In genomic region chr6:158068893-158069799, GRCh38 we compare ENCODE assay signal across 8 cellular contexts.
DNase-seq lines count a peak whose midpoint lies in the region; ATAC-seq and TF ChIP-seq lines count a peak whose summit lies in the region.

No MANE protein-coding gene starts in this region.

- H3K27ac ChIP-seq in A673 (ENCODE audit: low read depth, low read length, poor library complexity, severe bottlenecking) (no peak overlapping the region), SJCRH30 (no peak overlapping the region)

- no peaks in the 10 kb centered on the region for H3K27me3 ChIP-seq in A673 (replicated peaks; ENCODE audit: insufficient read depth, low read depth, low read length, poor library complexity)
- no peaks in the 10 kb centered on the region for H3K27me3 ChIP-seq in SJCRH30

- no peaks in the 10 kb centered on the region for H3K4me1 ChIP-seq in A673 (ENCODE audit: insufficient read depth, low read length, poor library complexity, severe bottlenecking)
- H3K4me1 ChIP-seq in SJCRH30: peaks cover 16% of the 10 kb centered on the region

- DNase-seq in A673 (ENCODE audit: low spot score): peak; percentile 32
- peak; percentile 95 for DNase-seq in HT1080 (ENCODE audit: low read depth)
- DNase-seq in astrocyte of the hippocampus (ENCODE audit: low read depth, low spot score): peak; percentile 84
- DNase-seq in left kidney (ENCODE audit: low read depth, low spot score): peak; percentile 64
- DNase-seq in amygdala (lab: John Stamatoyannopoulos, UW): no peak
- no peak for DNase-seq in SJCRH30
- DNase-seq in NCI-H2029 (lab: John Stamatoyannopoulos, UW): no peak

- H3K9me3 ChIP-seq in A673 (ENCODE audit: low read depth, low read length, poor library complexity, severe bottlenecking) (no peaks in the 10 kb centered on the region), SJCRH30 (replicated peaks) (no peaks in the 10 kb centered on the region)

- no peak for TF ChIP-seq CTCF in A673 (conservative IDR thresholded peaks at IDR 0.05; ENCODE audit: low read depth, low read length)

- H3K4me3 ChIP-seq in A673 (ENCODE audit: low read depth, low read length, poor library complexity, severe bottlenecking) (no peak overlapping the region), SJCRH30 (no peak overlapping the region)

- peaks cover 8% of the 10 kb centered on the region for H3K36me3 ChIP-seq in A673 (ENCODE audit: insufficient read depth, low read length, poor library complexity, severe bottlenecking)
- H3K36me3 ChIP-seq in SJCRH30: peaks cover 46% of the 10 kb centered on the region

- no TSS peak for BruUV-seq in A673 (replicated peaks; lab: Mats Ljungman, UMichigan)

- intact Hi-C loops in A673 (cut with micrococcal nuclease; ENCODE audit: unreplicated experiment): loop anchor here (5.0 kb wide), 1 partner anchor 82 kb away; no protein-coding TSS in a partner anchor

- CTCF ChIA-PET in A673 (lab: Charles Lee): interaction anchor here (0.6 kb wide), 2 partner anchors 43 to 183 kb away, joined by 3 to 4 read pairs; no protein-coding TSS in a partner anchor

- POLR2A ChIA-PET in A673 (lab: Charles Lee; ENCODE audit: low non-redundant PET): no interaction called here

- no peak for ATAC-seq in GM18873 (IDR thresholded peaks at IDR 0.05; ENCODE audit: low FRiP score, unreplicated experiment)

Comparison
In these comparisons a context has a peak if more than half of its experiments do, and no peak if none do; other contexts are left out.
1. DNase-seq: peak in A673 (single experiment), HT1080 (single experiment), astrocyte of the hippocampus (single experiment) and left kidney (single experiment); none in amygdala (0 of 56), SJCRH30 (0 of 2) and NCI-H2029 (single experiment).